27 cellular contexts compared by ENCODE assay signal in genomic region chr10:68804692-68805091, GRCh38. TPM values are rescaled to one million over a fixed set of nuclear protein-coding genes. Genes with fewer than 3 reads are reported as not detected.
"Had no signal": no experiment of that assay in that cellular context is flagged by ENCODE, and none has a peak within 500 bp of the region (broad histone marks: within the 10 kb centered on the region; RNA-seq: fewer than 3 reads in every experiment).

No MANE protein-coding gene starts in this region.

- H3K27ac ChIP-seq: colonic mucosa, coronary artery, dorsolateral prefrontal cortex, epithelial cell of prostate, esophagus muscularis mucosa, esophagus squamous epithelium, foreskin keratinocyte, gastrocnemius medialis, gastroesophageal sphincter, heart left ventricle, heart right ventricle had no signal

- H3K36me3 ChIP-seq: colonic mucosa, esophagus muscularis mucosa, esophagus squamous epithelium, gastrocnemius medialis, gastroesophageal sphincter, heart left ventricle, heart right ventricle had no signal

- ATAC-seq: effector memory CD8-positive, alpha-beta T cell; gastrocnemius medialis; gastroesophageal sphincter; heart left ventricle; heart right ventricle had no signal

- FAIRE-seq: colon, endometrium, endothelial cell of umbilical vein, frontal cortex had no signal

- H3K4me1 ChIP-seq: colonic mucosa, esophagus muscularis mucosa, esophagus squamous epithelium, foreskin keratinocyte, gastrocnemius medialis, heart left ventricle, heart right ventricle had no signal

- H3K4me3 ChIP-seq: colonic mucosa, coronary artery, dorsolateral prefrontal cortex, esophagus muscularis mucosa, esophagus squamous epithelium, gastrocnemius medialis, gastroesophageal sphincter, heart left ventricle, heart right ventricle had no signal

- DNase-seq: colonic mucosa; cortex of kidney; dermis blood vessel endothelial cell; dorsolateral prefrontal cortex; effector CD4-positive, alpha-beta T cell; effector CD8-positive, alpha-beta T cell; effector memory CD4-positive, alpha-beta T cell; effector memory CD8-positive, alpha-beta T cell; endodermal cell; erythroblast; esophagus squamous epithelium; foreskin melanocyte; gastrocnemius medialis; glutamatergic neuron; head of caudate nucleus; heart left ventricle; heart right ventricle had no signal

- H3K27me3 ChIP-seq: colonic mucosa, dorsolateral prefrontal cortex, esophagus muscularis mucosa, esophagus squamous epithelium, foreskin keratinocyte, gastrocnemius medialis, gastroesophageal sphincter, heart left ventricle, heart right ventricle had no signal

- H3K9me3 ChIP-seq: colonic mucosa, esophagus muscularis mucosa, esophagus squamous epithelium, gastrocnemius medialis, gastroesophageal sphincter, heart left ventricle, heart right ventricle had no signal

RNA-seq across cellular contexts. Expression of gene STOX1, which starts 22.6 kb away (rescaled TPM):
- total RNA-seq: glomerular endothelial cell had no signal
